In genomic region chr4:158578476-158578875, GRCh38 we compare ENCODE assay signal across 11 cellular contexts. TPM values are rescaled to one million over a fixed set of nuclear protein-coding genes. Genes with fewer than 3 reads are reported as not detected.
A peak's percentile ranks its signal among the peaks of the same experiment; 100 is the strongest.
DNase-seq lines count a peak whose midpoint lies in the region; ATAC-seq, FAIRE-seq and TF ChIP-seq lines count a peak whose summit lies in the region.
"Had no signal": no experiment of that assay in that cellular context is flagged by ENCODE, and none has a peak within 500 bp of the region (broad histone marks: within the 10 kb centered on the region; RNA-seq: fewer than 3 reads in every experiment).

No MANE protein-coding gene starts in this region.

- H3K27me3 Mint-ChIP-seq in MCF 10A (ENCODE audit: insufficient read depth, unreplicated experiment), result no peaks in the 10 kb centered on the region

- ATAC-seq in GM19324 (IDR thresholded peaks at IDR 0.05; ENCODE audit: low FRiP score, unreplicated experiment), result no peak
- ATAC-seq: naive thymus-derived CD8-positive, alpha-beta T cell had no signal

- DNase-seq in MCF 10A (ENCODE audit: unreplicated experiment) (peak; percentile 55), breast epithelium (ENCODE audit: low spot score in 2 of 2) (no peak), NOMO-1 treated with dmso at 0.1 percent for 144 hours (lab: John Stamatoyannopoulos, UW; ENCODE audit: unreplicated experiment) (peak; percentile 8), epithelial cell of esophagus (ENCODE audit: low read depth) (peak; percentile 62), urothelium cell line (ENCODE audit: low spot score) (peak; percentile 11), SKM-1 treated with dmso at 0.1 percent for 144 hours (lab: John Stamatoyannopoulos, UW; ENCODE audit: unreplicated experiment) (no peak)
- DNase-seq in activated CD8-positive, alpha-beta memory T cell treated with anti-CD3 and anti-CD28 coated beads, Interleukin-2, amount 50 U/mL, for 4 hours, result no peak
- DNase-seq: central memory CD4-positive, alpha-beta T cell; naive thymus-derived CD8-positive, alpha-beta T cell had no signal

- H3K36me3 Mint-ChIP-seq in MCF 10A (ENCODE audit: insufficient read depth, unreplicated experiment), result no peaks in the 10 kb centered on the region
- H3K36me3 Mint-ChIP-seq: naive thymus-derived CD8-positive, alpha-beta T cell had no signal

- CTCF ChIA-PET in MCF 10A (lab: Yijun Ruan, JAX), result interaction anchor here (0.6 to 1.1 kb wide), 7 partner anchors 17 to 310 kb away, joined by 3 to 4 read pairs (median 3); no protein-coding TSS in a partner anchor

- peak overlapping the region; percentile 63 for H3K27ac Mint-ChIP-seq in MCF 10A (ENCODE audit: low read depth, unreplicated experiment)
- H3K27ac Mint-ChIP-seq: naive thymus-derived CD8-positive, alpha-beta T cell had no signal

- intact Hi-C loops in MCF 10A (cut with micrococcal nuclease) (loop anchor here (1.0 kb wide), 2 partner anchors 47 to 318 kb away; no protein-coding TSS in a partner anchor), breast epithelium (cut with DNase I; ENCODE audit: low total_unique reads) (no loop called here)

- no peak for TF ChIP-seq POLR2A in breast epithelium (IDR thresholded peaks at IDR 0.05)

- TF ChIP-seq CTCF in MCF 10A (IDR thresholded peaks at IDR 0.05; ENCODE audit: unreplicated experiment) (peak; percentile 48), breast epithelium (IDR thresholded peaks at IDR 0.05) (no peak), epithelial cell of esophagus (IDR thresholded peaks at IDR 0.05; ENCODE audit: insufficient read depth, low read depth, low read length, missing control alignments) (peak; percentile 59)

- no TSS peak for BruUV-seq in MCF 10A (replicated peaks; lab: Mats Ljungman, UMichigan)

- no peaks in the 10 kb centered on the region for H3K4me1 ChIP-seq in breast epithelium
- H3K4me1 ChIP-seq: BLaER1 had no signal

- H3K4me3 ChIP-seq in breast epithelium, result no peak overlapping the region
- H3K4me3 ChIP-seq in epithelial cell of esophagus (ENCODE audit: low read length), result no peak overlapping the region
- H3K4me3 ChIP-seq: BLaER1 had no signal

- H3K4me3 Mint-ChIP-seq in MCF 10A (ENCODE audit: unreplicated experiment), result no peak overlapping the region
- H3K4me3 Mint-ChIP-seq: naive thymus-derived CD8-positive, alpha-beta T cell had no signal

- POLR2A ChIA-PET in MCF 10A (lab: Yijun Ruan, JAX), result no interaction called here

- H3K36me3 ChIP-seq in breast epithelium, result no peaks in the 10 kb centered on the region
- H3K36me3 ChIP-seq: BLaER1 had no signal

- no peak for FAIRE-seq in urothelium cell line (lab: Jason Lieb, UNC)

- peaks cover 9% of the 10 kb centered on the region for H3K4me1 Mint-ChIP-seq in MCF 10A (ENCODE audit: insufficient read depth, unreplicated experiment)
- H3K4me1 Mint-ChIP-seq: naive thymus-derived CD8-positive, alpha-beta T cell had no signal

- no peaks in the 10 kb centered on the region for H3K27me3 ChIP-seq in breast epithelium
- H3K27me3 ChIP-seq: BLaER1 had no signal

- H3K9me3 Mint-ChIP-seq in MCF 10A (ENCODE audit: unreplicated experiment), result no peaks in the 10 kb centered on the region
- H3K9me3 Mint-ChIP-seq: naive thymus-derived CD8-positive, alpha-beta T cell had no signal

- H3K9me3 ChIP-seq in breast epithelium, result no peaks in the 10 kb centered on the region
- H3K9me3 ChIP-seq: BLaER1 had no signal

- no peak overlapping the region for H3K27ac ChIP-seq in breast epithelium
- H3K27ac ChIP-seq: BLaER1 had no signal

RNA-seq across cellular contexts. Expression of gene RXFP1, which starts 56.8 kb away (rescaled TPM):
- 3.9 and 4.7 TPM in 2 replicates for total RNA-seq in MCF 10A (2022)
- total RNA-seq in breast epithelium, result under 1 TPM in 1 of 3 donors, not detected in 2; 0.15 TPM
- total RNA-seq: naive thymus-derived CD8-positive, alpha-beta T cell had no signal

Comparison
In these comparisons a context has a peak if more than half of its experiments do, and no peak if none do; other contexts are left out.
1. DNase-seq: peak in MCF 10A (single experiment), NOMO-1 treated with dmso at 0.1 percent for 144 hours (single experiment), epithelial cell of esophagus (single experiment) and urothelium cell line (single experiment); none in breast epithelium (0 of 2), SKM-1 treated with dmso at 0.1 percent for 144 hours (single experiment) and activated CD8-positive, alpha-beta memory T cell treated with anti-CD3 and anti-CD28 coated beads, Interleukin-2, amount 50 U/mL, for 4 hours (single experiment).
2. CTCF ChIP-seq: peak in MCF 10A (single experiment) and epithelial cell of esophagus (single experiment); none in breast epithelium (0 of 3).